Comparison of ENCODE assay signal across 9 cellular contexts in the genomic region with DNA sequence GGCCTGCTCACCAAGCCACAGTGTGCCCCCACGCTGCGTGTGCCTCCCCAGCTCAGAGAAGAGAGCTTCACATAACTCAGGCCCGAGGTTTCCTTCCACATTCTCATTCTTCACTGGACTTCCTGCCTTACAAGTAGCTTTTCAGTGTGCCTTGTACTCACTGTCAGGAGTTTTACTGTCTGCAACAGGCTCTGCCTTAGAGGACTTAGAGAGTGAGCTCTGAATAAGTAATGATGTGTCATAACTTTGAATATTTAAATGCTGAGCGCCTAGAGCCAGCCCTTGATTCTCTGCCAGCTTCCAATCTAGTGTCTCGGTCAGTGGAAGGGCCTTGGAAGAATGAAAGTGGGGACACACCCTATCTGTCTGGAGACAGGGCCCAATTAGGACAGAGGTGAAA. TPM values are rescaled to one million over a fixed set of nuclear protein-coding genes. Genes with fewer than 3 reads are reported as not detected.
A peak's percentile ranks its signal among the peaks of the same experiment; 100 is the strongest.
DNase-seq lines count a peak whose midpoint lies in the region; ATAC-seq and TF ChIP-seq lines count a peak whose summit lies in the region.
"Had no signal": no experiment of that assay in that cellular context is flagged by ENCODE, and none has a peak within 500 bp of the region (broad histone marks: within the 10 kb centered on the region; RNA-seq: fewer than 3 reads in every experiment).

No MANE protein-coding gene starts in this region.

- H3K79me2 ChIP-seq in SK-N-SH (ENCODE audit: insufficient read depth): peaks cover 49% of the 10 kb centered on the region

- no peak for ATAC-seq in HG03565 (IDR thresholded peaks at IDR 0.05; ENCODE audit: unreplicated experiment)

- TF ChIP-seq CTCF in SK-N-SH (IDR thresholded peaks at IDR 0.05): no peak
- TF ChIP-seq CTCF in foreskin fibroblast (IDR thresholded peaks at IDR 0.05; ENCODE audit: low read depth, low read length): no peak

- DNase-seq in Ammon's horn (ENCODE audit: low spot score): peak; percentile 47
- no peak for DNase-seq in SK-N-SH
- DNase-seq in foreskin fibroblast: peak; percentile 88 to 94
- DNase-seq in pulmonary artery endothelial cell (ENCODE audit: low read depth, low spot score): peak; percentile 39
- no peak for DNase-seq in mesenteric fat pad (ENCODE audit: low spot score)
- DNase-seq in SKM-1 treated with dmso at 0.1 percent for 144 hours (lab: John Stamatoyannopoulos, UW; ENCODE audit: unreplicated experiment): no peak
- no peak for DNase-seq in NCI-H526 treated with DMSO at 0.1 percent for 48 hours (lab: John Stamatoyannopoulos, UW)
- DNase-seq: activated B cell treated with CpG ODN at 0.5 μM for 24 hours had no signal

- peak overlapping the region; percentile 27; the same call in 1 of the 2 replicates for H2AFZ ChIP-seq in SK-N-SH (ENCODE audit: low read depth)

- no peaks in the 10 kb centered on the region for H3K27me3 ChIP-seq in SK-N-SH (ENCODE audit: insufficient read depth)

- H3K9me2 ChIP-seq in SK-N-SH: no peaks in the 10 kb centered on the region

- H3K36me3 ChIP-seq in SK-N-SH (replicated peaks in 1 of 2; ENCODE audit: control insufficient read depth in 1 of 2, insufficient read depth in 2 of 2, low read length in 1 of 2): peaks cover 50 to 67% of the 10 kb centered on the region in 2 experiments

- H3K4me3 ChIP-seq in SK-N-SH (ENCODE audit: low read depth in 2 of 2, low read length in 1 of 2) (no peak overlapping the region), foreskin fibroblast (ENCODE audit: low read depth in 1 of 2, low read length in 2 of 2) (no peak overlapping the region)

- H3K4me2 ChIP-seq in SK-N-SH: peak overlapping the region; percentile 41

- 16% methylated on average over 5 of the region's 5 CpGs for WGBS in SK-N-SH (ENCODE audit: low lambda C conversion rate)

- TF ChIP-seq RAD21 in SK-N-SH (IDR thresholded peaks at IDR 0.05; ENCODE audit: low read length): no peak

- CTCF ChIA-PET in SK-N-SH (lab: Yijun Ruan, JAX): interaction anchor here (0.7 to 1.6 kb wide), 5 partner anchors 8 to 84 kb away, joined by 3 to 8 read pairs (median 5); no protein-coding TSS in a partner anchor

- peaks cover 42 to 69% of the 10 kb centered on the region in 2 experiments for H3K4me1 ChIP-seq in SK-N-SH (ENCODE audit: control insufficient read depth in 1 of 2, insufficient read depth in 2 of 2, low read depth in 1 of 2, low read length in 1 of 2)

- TF ChIP-seq EP300 in SK-N-SH (IDR thresholded peaks at IDR 0.05; ENCODE audit: borderline replicate concordance in 1 of 2, low read depth in 1 of 2, low read length in 1 of 2): peak in 1 of 2 experiments; percentile 16; a peak in 1 of 4 replicates

- POLR2A ChIA-PET in SK-N-SH (lab: Yijun Ruan, JAX): interaction anchor here (0.7 to 1.6 kb wide), 2 partner anchors 42 to 73 kb away, joined by 3 to 4 read pairs; no protein-coding TSS in a partner anchor

- no peaks in the 10 kb centered on the region for H4K20me1 ChIP-seq in SK-N-SH (ENCODE audit: insufficient read depth)

- H3K9me3 ChIP-seq in SK-N-SH: no peaks in the 10 kb centered on the region

- H3K27ac ChIP-seq in SK-N-SH (ENCODE audit: low read depth in 2 of 2, low read length in 1 of 2): peak overlapping the region; percentile 90 to 95

- peak overlapping the region; percentile 47; the same call in 1 of the 2 replicates for H3K9ac ChIP-seq in SK-N-SH

- H3F3A ChIP-seq in SK-N-SH (replicated peaks; ENCODE audit: insufficient read depth): peaks cover 27% of the 10 kb centered on the region

TF ChIP-seq in SK-N-SH, 30 proteins besides CTCF, POLR2A, EP300 and RAD21:
- TF ChIP-seq, protein P1, sequence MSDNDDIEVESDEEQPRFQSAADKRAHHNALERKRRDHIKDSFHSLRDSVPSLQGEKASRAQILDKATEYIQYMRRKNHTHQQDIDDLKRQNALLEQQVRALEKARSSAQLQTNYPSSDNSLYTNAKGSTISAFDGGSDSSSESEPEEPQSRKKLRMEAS (IDR thresholded peaks at IDR 0.05; ENCODE audit: low read depth): peak; percentile 48; the same call in 1 of the 2 replicates
- no peak for TF ChIP-seq ELF1 (IDR thresholded peaks at IDR 0.05)
- no peak for TF ChIP-seq YY1 (IDR thresholded peaks at IDR 0.05; ENCODE audit: low read depth)
- TF ChIP-seq, protein P2, sequence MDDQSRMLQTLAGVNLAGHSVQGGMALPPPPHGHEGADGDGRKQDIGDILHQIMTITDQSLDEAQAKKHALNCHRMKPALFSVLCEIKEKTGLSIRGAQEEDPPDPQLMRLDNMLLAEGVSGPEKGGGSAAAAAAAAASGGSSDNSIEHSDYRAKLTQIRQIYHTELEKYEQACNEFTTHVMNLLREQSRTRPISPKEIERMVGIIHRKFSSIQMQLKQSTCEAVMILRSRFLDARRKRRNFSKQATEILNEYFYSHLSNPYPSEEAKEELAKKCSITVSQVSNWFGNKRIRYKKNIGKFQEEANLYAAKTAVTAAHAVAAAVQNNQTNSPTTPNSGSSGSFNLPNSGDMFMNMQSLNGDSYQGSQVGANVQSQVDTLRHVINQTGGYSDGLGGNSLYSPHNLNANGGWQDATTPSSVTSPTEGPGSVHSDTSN (IDR thresholded peaks at IDR 0.05): peak; percentile 53; the same call in 1 of the 2 replicates
- TF ChIP-seq RXRA (IDR thresholded peaks at IDR 0.05; ENCODE audit: borderline replicate concordance, low read depth): no peak
- TF ChIP-seq POLR2AphosphoS5 (IDR thresholded peaks at IDR 0.05; ENCODE audit: low read depth, low read length): 0 out of 2 replicates have a peak, but pooled peaks have one; percentile 22
- peak; percentile 62 for TF ChIP-seq NFIC (IDR thresholded peaks at IDR 0.05; ENCODE audit: borderline replicate concordance)
- TF ChIP-seq MEF2A (IDR thresholded peaks at IDR 0.05; ENCODE audit: borderline replicate concordance, low read depth): no peak
- TF ChIP-seq TCF12 (IDR thresholded peaks at IDR 0.05): peak; percentile 51
- no peak for TF ChIP-seq TAF1 (IDR thresholded peaks at IDR 0.05; ENCODE audit: borderline replicate concordance, low read depth, low read length)

RNA-seq across cellular contexts. Expression of gene ITGB5, which starts 41.8 kb away (rescaled TPM):
- polyA plus RNA-seq in SK-N-SH (2012; rRNA removed): 328 and 481 TPM in 2 replicates
- 217 and 321 TPM in 2 replicates for polyA plus RNA-seq in SK-N-SH (2012; cell fraction: cytosol; rRNA removed)
- polyA plus RNA-seq in SK-N-SH (2012; cell fraction: nucleus; rRNA removed): 338 and 344 TPM in 2 replicates
- 161 and 184 TPM in 2 replicates for total RNA-seq in pulmonary artery endothelial cell
- 339 TPM for total RNA-seq in mesenteric fat pad
- total RNA-seq: activated B cell treated with CpG ODN at 0.5 μM for 24 hours had no signal

Comparison
In these comparisons a context has a peak if more than half of its experiments do, and no peak if none do; other contexts are left out.
1. DNase-seq: peak in Ammon's horn (single experiment), foreskin fibroblast (2 of 2) and pulmonary artery endothelial cell (single experiment); none in SK-N-SH (single experiment), mesenteric fat pad (single experiment), SKM-1 treated with dmso at 0.1 percent for 144 hours (single experiment) and NCI-H526 treated with DMSO at 0.1 percent for 48 hours (single experiment).